ENCODE assay signal across 8 cellular contexts in genomic region chr3:113019182-113020137, GRCh38. TPM values are rescaled to one million over a fixed set of nuclear protein-coding genes. Genes with fewer than 3 reads are reported as not detected.
DNase-seq lines count a peak whose midpoint lies in the region; ATAC-seq, FAIRE-seq and TF ChIP-seq lines count a peak whose summit lies in the region.

No MANE protein-coding gene starts in this region.

- peak overlapping the region; percentile 83 for H3K4me3 ChIP-seq in fibroblast of the aortic adventitia (ENCODE audit: low read depth, low read length)

- peak; percentile 95 to 96 for ATAC-seq in natural killer cell treated with Interleukin-12 subunit alpha and Interleukin-12 subunit beta and Interleukin-15 and Interleukin-18, amount 100 ng/mL, for 72 hours

- DNase-seq in ELF-1 (ENCODE audit: low read depth, low spot score) (peak; percentile 88), H54 (ENCODE audit: insufficient read length, low spot score) (peak; percentile 85), LoVo (ENCODE audit: low spot score) (peak; percentile 92), RWPE1 (ENCODE audit: low spot score) (peak; percentile 92), fibroblast of the aortic adventitia (ENCODE audit: low read depth) (peak; percentile 90)
- DNase-seq in activated effector memory CD4-positive, alpha-beta T cell treated with Interleukin-2 at 50 U/mL for 16 hours, result peak; percentile 74
- DNase-seq in natural killer cell treated with Interleukin-12 subunit alpha and Interleukin-12 subunit beta and Interleukin-15 and Interleukin-18, amount 100 ng/mL, for 72 hours (ENCODE audit: low spot score), result peak; percentile 92
- peak; percentile 92 for DNase-seq in stimulated activated naive CD4-positive, alpha-beta T cell treated with Interleukin-2 at 50 U/mL for 16 hours (lab: John Stamatoyannopoulos, UW)

- POLR2A ChIA-PET in RWPE1 (lab: Yijun Ruan, JAX; ENCODE audit: low non-redundant PET), result interaction anchor here (0.6 to 0.7 kb wide), 2 partner anchors 28 to 397 kb away, joined by 3 to 7 read pairs; partner anchors contain the start of gene GTPBP8

- peak overlapping the region; percentile 93 for H3K27ac ChIP-seq in RWPE1

- no peaks in the 10 kb centered on the region for H3K9me3 Mint-ChIP-seq in natural killer cell treated with Interleukin-12 subunit alpha and Interleukin-12 subunit beta and Interleukin-15 and Interleukin-18, amount 100 ng/mL, for 72 hours

- CTCF ChIA-PET in RWPE1 (lab: Yijun Ruan, JAX), result interaction anchor here (0.5 kb wide), 1 partner anchor 407 kb away, joined by 3 read pairs; no protein-coding TSS in a partner anchor

- H3K4me1 Mint-ChIP-seq in natural killer cell treated with Interleukin-12 subunit alpha and Interleukin-12 subunit beta and Interleukin-15 and Interleukin-18, amount 100 ng/mL, for 72 hours (ENCODE audit: low read depth in 2 of 2), result peaks cover 43 to 45% of the 10 kb centered on the region in 2 donors

- TF ChIP-seq POLR2A in H54 (IDR thresholded peaks at IDR 0.05; ENCODE audit: low read depth, low read length), result peak; percentile 53

- peak overlapping the region; percentile 88 for H3K4me3 Mint-ChIP-seq in natural killer cell treated with Interleukin-12 subunit alpha and Interleukin-12 subunit beta and Interleukin-15 and Interleukin-18, amount 100 ng/mL, for 72 hours

- TF ChIP-seq CTCF in RWPE1 (conservative IDR thresholded peaks at IDR 0.05; ENCODE audit: low read depth) (no peak), fibroblast of the aortic adventitia (IDR thresholded peaks at IDR 0.05; ENCODE audit: insufficient read depth, low read length) (no peak)

- H3K27ac Mint-ChIP-seq in natural killer cell treated with Interleukin-12 subunit alpha and Interleukin-12 subunit beta and Interleukin-15 and Interleukin-18, amount 100 ng/mL, for 72 hours, result peak overlapping the region; percentile 91 to 92

- peak; percentile 36 for FAIRE-seq in H54 (lab: Jason Lieb, UNC)

- H3K27me3 Mint-ChIP-seq in natural killer cell treated with Interleukin-12 subunit alpha and Interleukin-12 subunit beta and Interleukin-15 and Interleukin-18, amount 100 ng/mL, for 72 hours, result no peaks in the 10 kb centered on the region

- peaks cover 28% of the 10 kb centered on the region for H3K36me3 Mint-ChIP-seq in natural killer cell treated with Interleukin-12 subunit alpha and Interleukin-12 subunit beta and Interleukin-15 and Interleukin-18, amount 100 ng/mL, for 72 hours

RNA-seq across cellular contexts. Expression of gene GTPBP8, which starts 28.7 kb away (rescaled TPM):
- 33.4 and 60.6 TPM in 2 replicates for total RNA-seq in fibroblast of the aortic adventitia (ENCODE audit: low replicate concordance)
- total RNA-seq in natural killer cell treated with Interleukin-12 subunit alpha and Interleukin-12 subunit beta and Interleukin-15 and Interleukin-18, amount 100 ng/mL, for 72 hours, result 10 to 100 TPM; 41.5 to 43.2 TPM

RNA-seq across cellular contexts. Expression of gene CD200R1, which starts 44.6 kb away (rescaled TPM):
- not detected in 2 replicates for total RNA-seq in fibroblast of the aortic adventitia (ENCODE audit: low replicate concordance)
- 1 to 10 TPM; 3.7 to 8.3 TPM for total RNA-seq in natural killer cell treated with Interleukin-12 subunit alpha and Interleukin-12 subunit beta and Interleukin-15 and Interleukin-18, amount 100 ng/mL, for 72 hours

Comparison
In these comparisons a context has a peak if more than half of its experiments do, and no peak if none do; other contexts are left out.
1. Peak in every context shown above with its lines: DNase-seq, ATAC-seq, H3K4me3 ChIP-seq and H3K27ac ChIP-seq.